Comparison of ENCODE assay signal across 8 cellular contexts in the genomic region with DNA sequence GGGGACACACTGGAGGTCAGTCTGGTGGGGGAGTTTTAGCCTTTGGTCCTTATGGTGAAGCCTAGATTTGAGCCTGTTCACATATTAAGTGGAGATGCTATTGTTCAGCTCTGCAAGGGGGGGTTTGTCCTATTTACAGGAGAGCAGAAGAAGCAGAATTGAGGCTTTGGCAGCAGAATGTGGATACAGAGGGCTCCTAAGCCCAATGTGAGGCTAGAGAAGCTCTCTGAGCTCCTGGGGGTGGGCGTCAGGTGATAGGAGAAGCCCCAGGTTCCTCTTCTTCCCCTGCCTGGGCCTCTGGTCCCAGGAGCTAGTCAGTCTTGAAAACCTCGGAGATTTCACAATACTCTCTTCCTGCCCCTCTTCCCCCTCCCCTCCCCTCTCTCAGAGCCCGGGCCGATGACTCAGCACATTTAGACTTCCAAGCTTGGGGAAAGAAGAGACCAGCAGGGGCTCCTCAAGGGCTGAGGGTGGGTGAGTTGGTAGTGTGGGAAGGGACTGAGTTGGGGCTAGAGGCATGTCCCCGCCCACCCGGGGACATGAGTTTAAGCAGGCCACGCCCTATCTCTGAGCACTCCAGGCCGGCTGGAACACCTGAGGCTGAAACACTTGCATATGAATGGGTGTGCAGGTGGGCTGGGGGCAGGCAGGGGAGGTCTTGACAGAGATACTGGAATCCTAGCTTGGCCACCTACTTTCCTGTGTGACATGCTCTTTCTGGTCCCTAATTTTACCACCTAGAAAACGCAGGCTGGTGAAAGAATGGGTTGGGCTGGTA. TPM values are rescaled to one million over a fixed set of nuclear protein-coding genes. Genes with fewer than 3 reads are reported as not detected.
DNase-seq lines count a peak whose midpoint lies in the region; ATAC-seq and TF ChIP-seq lines count a peak whose summit lies in the region.

No MANE protein-coding gene starts in this region.

- DNase-seq in NCI-H146 (lab: John Stamatoyannopoulos, UW) (peak; percentile 40), NCI-H146 treated with DMSO at 0.1 percent for 48 hours (lab: John Stamatoyannopoulos, UW; ENCODE audit: unreplicated experiment) (no peak), NCI-H69 (lab: John Stamatoyannopoulos, UW) (peak; percentile 86), epithelial cell of esophagus (ENCODE audit: low read depth) (peak; percentile 92)
- peak; percentile 70 for DNase-seq in activated CD8-positive, alpha-beta memory T cell treated with anti-CD3 and anti-CD28 coated beads for 24 hours
- peak; percentile 18 for DNase-seq in stimulated activated CD8-positive, alpha-beta memory T cell treated with anti-CD3 and anti-CD28 coated beads, Interleukin-4, amount 100 ng/mL, for 24 hours (ENCODE audit: low read depth)

- H3K27ac ChIP-seq in mesodermal cell (ENCODE audit: low read depth, low read length, severe bottlenecking) = peak overlapping the region; percentile 85

- ATAC-seq in GM21529 (IDR thresholded peaks at IDR 0.05; ENCODE audit: unreplicated experiment) = no peak

- no peaks in the 10 kb centered on the region for H3K9me3 ChIP-seq in mesodermal cell (ENCODE audit: control insufficient read depth, low read length)

- peak; percentile 7 for TF ChIP-seq CTCF in epithelial cell of esophagus (IDR thresholded peaks at IDR 0.05; ENCODE audit: insufficient read depth, low read depth, low read length, missing control alignments)

- peaks cover 10% of the 10 kb centered on the region for H3K4me1 ChIP-seq in mesodermal cell (ENCODE audit: control insufficient read depth, insufficient read depth, low read length, poor library complexity, severe bottlenecking)

- H3K4me3 ChIP-seq in epithelial cell of esophagus (ENCODE audit: low read length) (peak overlapping the region; percentile 29), mesodermal cell (ENCODE audit: extremely low read depth, insufficient read depth, low read length, poor library complexity, severe bottlenecking) (peak overlapping the region; percentile 71)

- peaks cover 32% of the 10 kb centered on the region for H3K36me3 ChIP-seq in mesodermal cell (ENCODE audit: control insufficient read depth, insufficient read depth, low read length)

- 0% methylated on average over 1 to 3 of the region's 9 CpGs for WGBS in mesodermal cell (ENCODE audit: insufficient coverage in 2 of 2), 2 experiments

RNA-seq across cellular contexts. Expression of a gene that starts 3.4 kb away (rescaled TPM):
- polyA plus RNA-seq in mesodermal cell (2013, experiment 1 of 2) = 33.5 TPM
- 29.4 TPM for polyA plus RNA-seq in mesodermal cell (2013, experiment 2 of 2)

RNA-seq across cellular contexts. Expression of a gene that starts 19.0 kb away (rescaled TPM):
- polyA plus RNA-seq in mesodermal cell (2013, experiment 1 of 2) = 7.3 TPM
- polyA plus RNA-seq in mesodermal cell (2013, experiment 2 of 2) = 6.2 TPM

RNA-seq across cellular contexts. Expression of a gene that starts 34.0 kb away (rescaled TPM):
- polyA plus RNA-seq in mesodermal cell (2013, experiment 1 of 2) = 38.9 TPM
- 43.6 TPM for polyA plus RNA-seq in mesodermal cell (2013, experiment 2 of 2)

RNA-seq across cellular contexts. Expression of a gene that starts 37.7 kb away (rescaled TPM):
- 29.5 TPM for polyA plus RNA-seq in mesodermal cell (2013, experiment 1 of 2)
- polyA plus RNA-seq in mesodermal cell (2013, experiment 2 of 2) = 27.6 TPM

RNA-seq across cellular contexts. Expression of a gene that starts 39.9 kb away (rescaled TPM):
- 48.8 TPM for polyA plus RNA-seq in mesodermal cell (2013, experiment 1 of 2)
- polyA plus RNA-seq in mesodermal cell (2013, experiment 2 of 2) = 48.2 TPM
